2 cellular contexts compared by ENCODE assay signal in the genomic region with DNA sequence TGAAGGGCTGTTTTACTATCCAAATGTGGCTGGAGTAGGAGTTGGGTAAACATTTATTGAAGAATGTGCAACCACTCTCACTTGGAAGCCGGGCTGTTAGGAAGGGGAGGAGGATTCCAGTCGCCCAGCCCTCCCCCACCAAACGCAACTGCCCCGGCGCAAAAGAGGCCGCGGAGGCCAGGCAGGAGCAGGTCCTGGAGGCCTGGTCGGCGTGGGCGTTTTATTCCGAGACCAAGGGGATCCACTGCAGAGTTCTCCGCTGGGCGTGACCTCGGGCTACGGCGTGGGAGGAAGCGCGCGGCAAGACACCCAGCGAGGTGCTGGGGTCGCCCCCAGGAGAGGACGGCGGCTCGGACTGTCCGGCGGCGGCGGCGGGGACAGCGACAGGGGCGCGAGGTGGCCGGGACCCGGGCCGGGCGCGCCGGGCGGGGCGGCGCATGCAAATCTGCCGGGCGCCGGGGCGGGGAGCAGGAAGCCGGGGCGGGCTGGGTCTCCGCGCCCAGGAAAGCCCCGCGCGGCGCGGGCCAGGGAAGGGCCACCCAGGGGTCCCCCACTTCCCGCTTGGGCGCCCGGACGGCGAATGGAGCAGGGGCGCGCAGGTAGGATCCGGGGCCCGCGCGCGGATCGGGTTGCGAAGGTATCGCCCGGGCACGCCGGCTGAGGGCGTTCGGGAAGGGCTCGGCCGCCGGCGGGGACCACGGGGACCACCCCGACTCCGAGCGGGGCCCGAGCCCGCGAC.
TF ChIP-seq lines count a peak whose summit lies in the region.

A gene (plus strand): TSS at position 553 of the 739 bp plus-strand sequence. CDS start 26,230 bp downstream, outside the sequence.

TF ChIP-seq in WTC11, 78 proteins besides CTCF, POLR2A, EP300 and RAD21 (continued from another document):
- TF ChIP-seq, protein P1, sequence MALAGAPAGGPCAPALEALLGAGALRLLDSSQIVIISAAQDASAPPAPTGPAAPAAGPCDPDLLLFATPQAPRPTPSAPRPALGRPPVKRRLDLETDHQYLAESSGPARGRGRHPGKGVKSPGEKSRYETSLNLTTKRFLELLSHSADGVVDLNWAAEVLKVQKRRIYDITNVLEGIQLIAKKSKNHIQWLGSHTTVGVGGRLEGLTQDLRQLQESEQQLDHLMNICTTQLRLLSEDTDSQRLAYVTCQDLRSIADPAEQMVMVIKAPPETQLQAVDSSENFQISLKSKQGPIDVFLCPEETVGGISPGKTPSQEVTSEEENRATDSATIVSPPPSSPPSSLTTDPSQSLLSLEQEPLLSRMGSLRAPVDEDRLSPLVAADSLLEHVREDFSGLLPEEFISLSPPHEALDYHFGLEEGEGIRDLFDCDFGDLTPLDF (CRISPR knock-in tag; IDR thresholded peaks at IDR 0.05), result no peak
- TF ChIP-seq NFYB (CRISPR knock-in tag; conservative IDR thresholded peaks at IDR 0.05; ENCODE audit: low read depth), result no peak
- TF ChIP-seq ZNF121 (CRISPR knock-in tag; IDR thresholded peaks at IDR 0.05), result peak; percentile 26; the same call in 1 of the 2 replicates
- TF ChIP-seq ZBTB21 (CRISPR knock-in tag; IDR thresholded peaks at IDR 0.05; ENCODE audit: borderline replicate concordance), result no peak
- TF ChIP-seq RELA (CRISPR knock-in tag; IDR thresholded peaks at IDR 0.05; ENCODE audit: borderline replicate concordance), result no peak
- no peak for TF ChIP-seq GRHL2 (CRISPR knock-in tag; IDR thresholded peaks at IDR 0.05; ENCODE audit: insufficient replicate concordance, severe bottlenecking)
- TF ChIP-seq, protein P2, sequence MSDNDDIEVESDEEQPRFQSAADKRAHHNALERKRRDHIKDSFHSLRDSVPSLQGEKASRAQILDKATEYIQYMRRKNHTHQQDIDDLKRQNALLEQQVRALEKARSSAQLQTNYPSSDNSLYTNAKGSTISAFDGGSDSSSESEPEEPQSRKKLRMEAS (CRISPR knock-in tag; IDR thresholded peaks at IDR 0.05), result no peak
- no peak for TF ChIP-seq TP53 (CRISPR knock-in tag; IDR thresholded peaks at IDR 0.05)
- TF ChIP-seq, protein P3, sequence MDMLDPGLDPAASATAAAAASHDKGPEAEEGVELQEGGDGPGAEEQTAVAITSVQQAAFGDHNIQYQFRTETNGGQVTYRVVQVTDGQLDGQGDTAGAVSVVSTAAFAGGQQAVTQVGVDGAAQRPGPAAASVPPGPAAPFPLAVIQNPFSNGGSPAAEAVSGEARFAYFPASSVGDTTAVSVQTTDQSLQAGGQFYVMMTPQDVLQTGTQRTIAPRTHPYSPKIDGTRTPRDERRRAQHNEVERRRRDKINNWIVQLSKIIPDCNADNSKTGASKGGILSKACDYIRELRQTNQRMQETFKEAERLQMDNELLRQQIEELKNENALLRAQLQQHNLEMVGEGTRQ (CRISPR knock-in tag; IDR thresholded peaks at IDR 0.05), result peak; percentile 36; the same call in 1 of the 2 replicates
- TF ChIP-seq NR3C1 (CRISPR knock-in tag; conservative IDR thresholded peaks at IDR 0.05; ENCODE audit: low read depth), result no peak
- TF ChIP-seq, protein P4, sequence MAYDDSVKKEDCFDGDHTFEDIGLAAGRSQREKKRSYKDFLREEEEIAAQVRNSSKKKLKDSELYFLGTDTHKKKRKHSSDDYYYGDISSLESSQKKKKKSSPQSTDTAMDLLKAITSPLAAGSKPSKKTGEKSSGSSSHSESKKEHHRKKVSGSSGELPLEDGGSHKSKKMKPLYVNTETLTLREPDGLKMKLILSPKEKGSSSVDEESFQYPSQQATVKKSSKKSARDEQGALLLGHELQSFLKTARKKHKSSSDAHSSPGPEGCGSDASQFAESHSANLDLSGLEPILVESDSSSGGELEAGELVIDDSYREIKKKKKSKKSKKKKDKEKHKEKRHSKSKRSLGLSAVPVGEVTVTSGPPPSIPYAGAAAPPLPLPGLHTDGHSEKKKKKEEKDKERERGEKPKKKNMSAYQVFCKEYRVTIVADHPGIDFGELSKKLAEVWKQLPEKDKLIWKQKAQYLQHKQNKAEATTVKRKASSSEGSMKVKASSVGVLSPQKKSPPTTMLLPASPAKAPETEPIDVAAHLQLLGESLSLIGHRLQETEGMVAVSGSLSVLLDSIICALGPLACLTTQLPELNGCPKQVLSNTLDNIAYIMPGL (CRISPR knock-in tag; IDR thresholded peaks at IDR 0.05), result peak; percentile 70; the same call in 1 of the 2 replicates
- TF ChIP-seq CBFB (CRISPR knock-in tag; IDR thresholded peaks at IDR 0.05; ENCODE audit: low read depth), result no peak
- no peak for TF ChIP-seq ZNF416 (CRISPR knock-in tag; IDR thresholded peaks at IDR 0.05)
- TF ChIP-seq, protein P5, sequence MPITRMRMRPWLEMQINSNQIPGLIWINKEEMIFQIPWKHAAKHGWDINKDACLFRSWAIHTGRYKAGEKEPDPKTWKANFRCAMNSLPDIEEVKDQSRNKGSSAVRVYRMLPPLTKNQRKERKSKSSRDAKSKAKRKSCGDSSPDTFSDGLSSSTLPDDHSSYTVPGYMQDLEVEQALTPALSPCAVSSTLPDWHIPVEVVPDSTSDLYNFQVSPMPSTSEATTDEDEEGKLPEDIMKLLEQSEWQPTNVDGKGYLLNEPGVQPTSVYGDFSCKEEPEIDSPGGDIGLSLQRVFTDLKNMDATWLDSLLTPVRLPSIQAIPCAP (CRISPR knock-in tag; IDR thresholded peaks at IDR 0.05), result no peak
- no peak for TF ChIP-seq ZNF219 (CRISPR knock-in tag; IDR thresholded peaks at IDR 0.05; ENCODE audit: borderline replicate concordance)
- TF ChIP-seq, protein P6, sequence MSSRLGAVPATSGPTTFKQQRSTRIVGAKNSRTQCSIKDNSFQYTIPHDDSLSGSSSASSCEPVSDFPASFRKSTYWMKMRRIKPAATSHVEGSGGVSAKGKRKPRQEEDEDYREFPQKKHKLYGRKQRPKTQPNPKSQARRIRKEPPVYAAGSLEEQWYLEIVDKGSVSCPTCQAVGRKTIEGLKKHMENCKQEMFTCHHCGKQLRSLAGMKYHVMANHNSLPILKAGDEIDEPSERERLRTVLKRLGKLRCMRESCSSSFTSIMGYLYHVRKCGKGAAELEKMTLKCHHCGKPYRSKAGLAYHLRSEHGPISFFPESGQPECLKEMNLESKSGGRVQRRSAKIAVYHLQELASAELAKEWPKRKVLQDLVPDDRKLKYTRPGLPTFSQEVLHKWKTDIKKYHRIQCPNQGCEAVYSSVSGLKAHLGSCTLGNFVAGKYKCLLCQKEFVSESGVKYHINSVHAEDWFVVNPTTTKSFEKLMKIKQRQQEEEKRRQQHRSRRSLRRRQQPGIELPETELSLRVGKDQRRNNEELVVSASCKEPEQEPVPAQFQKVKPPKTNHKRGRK (CRISPR knock-in tag; IDR thresholded peaks at IDR 0.05; ENCODE audit: borderline replicate concordance), result no peak

TF ChIP-seq in HepG2, 621 proteins besides CTCF, POLR2A, EP300 and RAD21 (continued from another document and continues in another):
- TF ChIP-seq, protein P7, sequence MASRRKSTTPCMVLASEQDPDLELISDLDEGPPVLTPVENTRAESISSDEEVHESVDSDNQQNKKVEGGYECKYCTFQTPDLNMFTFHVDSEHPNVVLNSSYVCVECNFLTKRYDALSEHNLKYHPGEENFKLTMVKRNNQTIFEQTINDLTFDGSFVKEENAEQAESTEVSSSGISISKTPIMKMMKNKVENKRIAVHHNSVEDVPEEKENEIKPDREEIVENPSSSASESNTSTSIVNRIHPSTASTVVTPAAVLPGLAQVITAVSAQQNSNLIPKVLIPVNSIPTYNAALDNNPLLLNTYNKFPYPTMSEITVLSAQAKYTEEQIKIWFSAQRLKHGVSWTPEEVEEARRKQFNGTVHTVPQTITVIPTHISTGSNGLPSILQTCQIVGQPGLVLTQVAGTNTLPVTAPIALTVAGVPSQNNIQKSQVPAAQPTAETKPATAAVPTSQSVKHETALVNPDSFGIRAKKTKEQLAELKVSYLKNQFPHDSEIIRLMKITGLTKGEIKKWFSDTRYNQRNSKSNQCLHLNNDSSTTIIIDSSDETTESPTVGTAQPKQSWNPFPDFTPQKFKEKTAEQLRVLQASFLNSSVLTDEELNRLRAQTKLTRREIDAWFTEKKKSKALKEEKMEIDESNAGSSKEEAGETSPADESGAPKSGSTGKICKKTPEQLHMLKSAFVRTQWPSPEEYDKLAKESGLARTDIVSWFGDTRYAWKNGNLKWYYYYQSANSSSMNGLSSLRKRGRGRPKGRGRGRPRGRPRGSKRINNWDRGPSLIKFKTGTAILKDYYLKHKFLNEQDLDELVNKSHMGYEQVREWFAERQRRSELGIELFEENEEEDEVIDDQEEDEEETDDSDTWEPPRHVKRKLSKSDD (CRISPR knock-in tag; IDR thresholded peaks at IDR 0.05; ENCODE audit: low read depth), result no peak
- TF ChIP-seq FOSL2 (CRISPR knock-in tag; IDR thresholded peaks at IDR 0.05) (peak; percentile 77), XRCC5 (optimal IDR thresholded peaks at IDR 0.05; ENCODE audit: low read length) (peak; percentile 90), ZNF136 (CRISPR knock-in tag; IDR thresholded peaks at IDR 0.05; ENCODE audit: low read depth) (no peak), ZNF614 (CRISPR knock-in tag; IDR thresholded peaks at IDR 0.05; ENCODE audit: borderline replicate concordance) (peak; percentile 46; the same call in 1 of the 2 replicates), CHD2 (IDR thresholded peaks at IDR 0.05; ENCODE audit: low read depth, low read length) (no peak), SIN3A (IDR thresholded peaks at IDR 0.05; ENCODE audit: borderline replicate concordance, low read depth, low read length) (peak; percentile 71; the same call in 1 of the 2 replicates), NFKB2 (CRISPR knock-in tag; IDR thresholded peaks at IDR 0.05; ENCODE audit: borderline replicate concordance) (peak; percentile 59; the same call in 1 of the 2 replicates), YEATS4 (CRISPR knock-in tag; IDR thresholded peaks at IDR 0.05; ENCODE audit: borderline replicate concordance) (peak; percentile 82), SMC3 (IDR thresholded peaks at IDR 0.05; ENCODE audit: low read length) (no peak), IKZF1 (IDR thresholded peaks at IDR 0.05) (no peak), MED13 (CRISPR knock-in tag; IDR thresholded peaks at IDR 0.05) (peak; percentile 63; the same call in 1 of the 2 replicates), ZNF616 (CRISPR knock-in tag; IDR thresholded peaks at IDR 0.05; ENCODE audit: low read depth) (no peak; the same call in 1 of the 2 replicates), ZSCAN25 (CRISPR knock-in tag; IDR thresholded peaks at IDR 0.05) (no peak), ZMYM3 (CRISPR knock-in tag; IDR thresholded peaks at IDR 0.05) (peak; percentile 92; the same call in 1 of the 2 replicates), ZNF20 (CRISPR knock-in tag; IDR thresholded peaks at IDR 0.05) (no peak), ZNF672 (CRISPR knock-in tag; IDR thresholded peaks at IDR 0.05) (no peak), SAP130 (CRISPR knock-in tag; IDR thresholded peaks at IDR 0.05; ENCODE audit: low read depth) (peak; percentile 85), IKZF4 (CRISPR knock-in tag; IDR thresholded peaks at IDR 0.05; ENCODE audit: borderline replicate concordance, low read depth, not compliant biosample characterization) (peak; percentile 50), MBNL3 (CRISPR knock-in tag; conservative IDR thresholded peaks at IDR 0.05) (no peak), ZNF749 (CRISPR knock-in tag; IDR thresholded peaks at IDR 0.05; ENCODE audit: borderline replicate concordance) (0 out of 2 replicates have a peak, but pooled peaks have one; percentile 75), AKAP8 (CRISPR knock-in tag; IDR thresholded peaks at IDR 0.05) (no peak)
- TF ChIP-seq, protein P8, sequence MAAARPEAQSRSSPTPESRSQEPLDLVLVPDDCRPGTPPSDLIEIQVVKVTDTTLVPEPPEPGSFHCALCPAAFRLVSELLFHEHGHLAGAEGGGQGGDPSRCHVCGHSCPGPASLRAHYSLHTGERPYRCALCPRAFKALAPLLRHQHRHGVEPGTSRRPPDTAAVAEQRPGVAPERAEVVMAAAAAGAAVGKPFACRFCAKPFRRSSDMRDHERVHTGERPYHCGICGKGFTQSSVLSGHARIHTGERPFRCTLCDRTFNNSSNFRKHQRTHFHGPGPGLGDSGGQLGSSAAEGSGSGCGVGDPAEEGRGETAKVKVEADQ (CRISPR knock-in tag; IDR thresholded peaks at IDR 0.05; ENCODE audit: borderline replicate concordance), result no peak
- TF ChIP-seq, protein P9, sequence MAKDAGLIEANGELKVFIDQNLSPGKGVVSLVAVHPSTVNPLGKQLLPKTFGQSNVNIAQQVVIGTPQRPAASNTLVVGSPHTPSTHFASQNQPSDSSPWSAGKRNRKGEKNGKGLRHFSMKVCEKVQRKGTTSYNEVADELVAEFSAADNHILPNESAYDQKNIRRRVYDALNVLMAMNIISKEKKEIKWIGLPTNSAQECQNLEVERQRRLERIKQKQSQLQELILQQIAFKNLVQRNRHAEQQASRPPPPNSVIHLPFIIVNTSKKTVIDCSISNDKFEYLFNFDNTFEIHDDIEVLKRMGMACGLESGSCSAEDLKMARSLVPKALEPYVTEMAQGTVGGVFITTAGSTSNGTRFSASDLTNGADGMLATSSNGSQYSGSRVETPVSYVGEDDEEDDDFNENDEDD (CRISPR knock-in tag; IDR thresholded peaks at IDR 0.05; ENCODE audit: borderline replicate concordance), result no peak
- TF ChIP-seq, protein P10, sequence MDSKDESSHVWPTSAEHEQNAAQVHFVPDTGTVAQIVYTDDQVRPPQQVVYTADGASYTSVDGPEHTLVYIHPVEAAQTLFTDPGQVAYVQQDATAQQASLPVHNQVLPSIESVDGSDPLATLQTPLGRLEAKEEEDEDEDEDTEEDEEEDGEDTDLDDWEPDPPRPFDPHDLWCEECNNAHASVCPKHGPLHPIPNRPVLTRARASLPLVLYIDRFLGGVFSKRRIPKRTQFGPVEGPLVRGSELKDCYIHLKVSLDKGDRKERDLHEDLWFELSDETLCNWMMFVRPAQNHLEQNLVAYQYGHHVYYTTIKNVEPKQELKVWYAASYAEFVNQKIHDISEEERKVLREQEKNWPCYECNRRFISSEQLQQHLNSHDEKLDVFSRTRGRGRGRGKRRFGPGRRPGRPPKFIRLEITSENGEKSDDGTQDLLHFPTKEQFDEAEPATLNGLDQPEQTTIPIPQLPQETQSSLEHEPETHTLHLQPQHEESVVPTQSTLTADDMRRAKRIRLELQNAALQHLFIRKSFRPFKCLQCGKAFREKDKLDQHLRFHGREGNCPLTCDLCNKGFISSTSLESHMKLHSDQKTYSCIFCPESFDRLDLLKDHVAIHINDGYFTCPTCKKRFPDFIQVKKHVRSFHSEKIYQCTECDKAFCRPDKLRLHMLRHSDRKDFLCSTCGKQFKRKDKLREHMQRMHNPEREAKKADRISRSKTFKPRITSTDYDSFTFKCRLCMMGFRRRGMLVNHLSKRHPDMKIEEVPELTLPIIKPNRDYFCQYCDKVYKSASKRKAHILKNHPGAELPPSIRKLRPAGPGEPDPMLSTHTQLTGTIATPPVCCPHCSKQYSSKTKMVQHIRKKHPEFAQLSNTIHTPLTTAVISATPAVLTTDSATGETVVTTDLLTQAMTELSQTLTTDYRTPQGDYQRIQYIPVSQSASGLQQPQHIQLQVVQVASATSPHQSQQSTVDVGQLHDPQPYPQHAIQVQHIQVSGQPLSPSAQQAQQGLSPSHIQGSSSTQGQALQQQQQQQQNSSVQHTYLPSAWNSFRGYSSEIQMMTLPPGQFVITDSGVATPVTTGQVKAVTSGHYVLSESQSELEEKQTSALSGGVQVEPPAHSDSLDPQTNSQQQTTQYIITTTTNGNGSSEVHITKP (CRISPR knock-in tag; IDR thresholded peaks at IDR 0.05; ENCODE audit: low read depth), result no peak
- TF ChIP-seq, protein P11, sequence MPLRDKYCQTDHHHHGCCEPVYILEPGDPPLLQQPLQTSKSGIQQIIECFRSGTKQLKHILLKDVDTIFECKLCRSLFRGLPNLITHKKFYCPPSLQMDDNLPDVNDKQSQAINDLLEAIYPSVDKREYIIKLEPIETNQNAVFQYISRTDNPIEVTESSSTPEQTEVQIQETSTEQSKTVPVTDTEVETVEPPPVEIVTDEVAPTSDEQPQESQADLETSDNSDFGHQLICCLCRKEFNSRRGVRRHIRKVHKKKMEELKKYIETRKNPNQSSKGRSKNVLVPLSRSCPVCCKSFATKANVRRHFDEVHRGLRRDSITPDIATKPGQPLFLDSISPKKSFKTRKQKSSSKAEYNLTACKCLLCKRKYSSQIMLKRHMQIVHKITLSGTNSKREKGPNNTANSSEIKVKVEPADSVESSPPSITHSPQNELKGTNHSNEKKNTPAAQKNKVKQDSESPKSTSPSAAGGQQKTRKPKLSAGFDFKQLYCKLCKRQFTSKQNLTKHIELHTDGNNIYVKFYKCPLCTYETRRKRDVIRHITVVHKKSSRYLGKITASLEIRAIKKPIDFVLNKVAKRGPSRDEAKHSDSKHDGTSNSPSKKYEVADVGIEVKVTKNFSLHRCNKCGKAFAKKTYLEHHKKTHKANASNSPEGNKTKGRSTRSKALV (CRISPR knock-in tag; IDR thresholded peaks at IDR 0.05), result no peak; the same call in none of the 2 replicates
